Comparison of ENCODE assay signal across 20 cellular contexts in genomic region chr18:29076645-29077044, GRCh38.
A peak's percentile ranks its signal among the peaks of the same experiment; 100 is the strongest.
DNase-seq lines count a peak whose midpoint lies in the region; ATAC-seq, FAIRE-seq and TF ChIP-seq lines count a peak whose summit lies in the region.
"Had no signal": no experiment of that assay in that cellular context is flagged by ENCODE, and none has a peak within 500 bp of the region (broad histone marks: within the 10 kb centered on the region; RNA-seq: fewer than 3 reads in every experiment).

No MANE protein-coding gene starts in this region.

- no peak for TF ChIP-seq POLR2A in stomach (IDR thresholded peaks at IDR 0.05)

- ATAC-seq in GM21717 (IDR thresholded peaks at IDR 0.05; ENCODE audit: unreplicated experiment), result no peak
- ATAC-seq: CD8-positive, alpha-beta T cell had no signal

- no peaks in the 10 kb centered on the region for H3K27me3 ChIP-seq in stomach
- H3K27me3 ChIP-seq: BLaER1 had no signal

- CTCF ChIA-PET in OCI-LY7 (lab: Charles Lee; ENCODE audit: unreplicated experiment), result no interaction called here

- peak; percentile 68 for FAIRE-seq in D721Med (lab: Jason Lieb, UNC)
- FAIRE-seq: GM12891, GM18507, H1 had no signal

- no peaks in the 10 kb centered on the region for H3K9me2 ChIP-seq in OCI-LY7 (ENCODE audit: insufficient read depth, low read length)

- H3K4me3 ChIP-seq in stomach (no peak overlapping the region), OCI-LY7 (ENCODE audit: low read depth, low read length, poor library complexity, severe bottlenecking) (no peak overlapping the region)
- H3K4me3 ChIP-seq: BLaER1, GM23248 had no signal

- H4K20me1 ChIP-seq in OCI-LY7 (ENCODE audit: insufficient read depth, low read length), result no peaks in the 10 kb centered on the region
- H4K20me1 ChIP-seq: BLaER1 had no signal

- DNase-seq in D721Med (ENCODE audit: insufficient read length, low spot score) (no peak), dermis microvascular lymphatic vessel endothelial cell (ENCODE audit: low read depth in 2 of 2) (peak; percentile 29 to 34), lung microvascular endothelial cell (ENCODE audit: low read depth in 2 of 2) (peak; percentile 30 to 40), stomach (no peak), OCI-LY7 (ENCODE audit: low spot score) (no peak)
- DNase-seq: CD4-positive, CD25-positive, alpha-beta regulatory T cell; CD8-positive, alpha-beta T cell; DMS53; DMS79 treated with DMSO at 0.1 percent for 48 hours; GF-D8; GM23248; H7; HCEC 1CT had no signal

- 58 to 80% (median 77%) methylated on average over 2 of the region's 2 CpGs for WGBS in stomach, 5 donors

- no peak overlapping the region for H3K27ac ChIP-seq in stomach
- no peak overlapping the region for H3K27ac ChIP-seq in OCI-LY7 (ENCODE audit: low read depth, low read length, poor library complexity, severe bottlenecking)
- H3K27ac ChIP-seq: 22Rv1, BLaER1, C4-2B, GM23248 had no signal

- no peak overlapping the region for H3K4me2 ChIP-seq in OCI-LY7 (ENCODE audit: low read length)
- H3K4me2 ChIP-seq: BLaER1 had no signal

- no peak for TF ChIP-seq EP300 in stomach (IDR thresholded peaks at IDR 0.05)

- no peak overlapping the region for H2AFZ ChIP-seq in OCI-LY7 (ENCODE audit: low read length)
- H2AFZ ChIP-seq: GM23248 had no signal

- H3K4me1 ChIP-seq in stomach, result no peaks in the 10 kb centered on the region
- no peaks in the 10 kb centered on the region for H3K4me1 ChIP-seq in OCI-LY7 (ENCODE audit: insufficient read depth, low read length, poor library complexity, severe bottlenecking)

- TF ChIP-seq CTCF in D721Med (IDR thresholded peaks at IDR 0.05; ENCODE audit: insufficient read depth, missing control alignments), result no peak
- TF ChIP-seq CTCF in stomach (IDR thresholded peaks at IDR 0.05), result no peak
- no peak for TF ChIP-seq CTCF in OCI-LY7 (conservative IDR thresholded peaks at IDR 0.05; ENCODE audit: low read length)

- H3K9me3 ChIP-seq in stomach (no peaks in the 10 kb centered on the region), OCI-LY7 (ENCODE audit: low read length) (no peaks in the 10 kb centered on the region)
- H3K9me3 ChIP-seq: BLaER1 had no signal

- intact Hi-C loops in stomach (cut with DNase I; ENCODE audit: low total_unique reads) (no loop called here), OCI-LY7 (cut with micrococcal nuclease; ENCODE audit: unreplicated experiment) (no loop called here)

- POLR2A ChIA-PET in OCI-LY7 (lab: Charles Lee), result interaction anchor here (1.4 kb wide), 1 partner anchor 19 kb away, joined by 4 read pairs; no protein-coding TSS in a partner anchor

- H3K36me3 ChIP-seq in stomach, result no peaks in the 10 kb centered on the region
- no peaks in the 10 kb centered on the region for H3K36me3 ChIP-seq in OCI-LY7 (ENCODE audit: insufficient read depth, low read length)
- H3K36me3 ChIP-seq: BLaER1 had no signal

- no TSS peak for BruUV-seq in OCI-LY7 (replicated peaks; lab: Mats Ljungman, UMichigan)

- H3K79me2 ChIP-seq in OCI-LY7 (ENCODE audit: insufficient read depth, low read depth, low read length), result no peaks in the 10 kb centered on the region

Comparison
In these comparisons a context has a peak if more than half of its experiments do, and no peak if none do; other contexts are left out.
1. DNase-seq: peak in dermis microvascular lymphatic vessel endothelial cell (2 of 2) and lung microvascular endothelial cell (2 of 2); none in D721Med (single experiment), stomach (single experiment) and OCI-LY7 (single experiment).